In genomic region chr2:98585386-98585785, GRCh38 we compare ENCODE assay signal across 12 cellular contexts. TPM values are rescaled to one million over a fixed set of nuclear protein-coding genes. Genes with fewer than 3 reads are reported as not detected.
DNase-seq lines count a peak whose midpoint lies in the region; ATAC-seq and TF ChIP-seq lines count a peak whose summit lies in the region.
"Had no signal": no experiment of that assay in that cellular context is flagged by ENCODE, and none has a peak within 500 bp of the region (broad histone marks: within the 10 kb centered on the region; RNA-seq: fewer than 3 reads in every experiment).

No MANE protein-coding gene starts in this region.

- ATAC-seq in GM19452 (IDR thresholded peaks at IDR 0.05; ENCODE audit: unreplicated experiment), result no peak

- H3K4me3 ChIP-seq in H7 (ENCODE audit: insufficient read depth, low read depth, low read length), result no peak overlapping the region
- no peak overlapping the region for H3K4me3 ChIP-seq in esophagus muscularis mucosa
- H3K4me3 ChIP-seq: BLaER1 treated with 17β-estradiol and CSF1 and Interleukin-3, amounts not matched to agents 10 nM and 100 nM had no signal

- H3K36me3 ChIP-seq in H7 (replicated peaks; ENCODE audit: control insufficient read depth, insufficient read depth, low read length) (peaks cover 1% of the 10 kb centered on the region; the same call in 1 of the 2 replicates), esophagus muscularis mucosa (peaks cover 0 to 67% (median 51%) of the 10 kb centered on the region in 4 donors)

- no peak overlapping the region for H3K4me3 Mint-ChIP-seq in osteocyte (ENCODE audit: unreplicated experiment)
- H3K4me3 Mint-ChIP-seq: CD4-positive, CD25-positive, alpha-beta regulatory T cell had no signal

- H3K9me3 ChIP-seq in esophagus muscularis mucosa, result no peaks in the 10 kb centered on the region
- H3K9me3 ChIP-seq: BLaER1 treated with 17β-estradiol and CSF1 and Interleukin-3, amounts not matched to agents 10 nM and 100 nM had no signal

- H3K4me1 ChIP-seq in esophagus muscularis mucosa, result peaks cover 0 to 9% (median 4%) of the 10 kb centered on the region in 4 donors

- H3K36me3 Mint-ChIP-seq in osteocyte (ENCODE audit: unreplicated experiment), result peaks cover 22% of the 10 kb centered on the region

- H3K27ac Mint-ChIP-seq in osteocyte (ENCODE audit: unreplicated experiment), result no peak overlapping the region
- H3K27ac Mint-ChIP-seq: CD4-positive, CD25-positive, alpha-beta regulatory T cell had no signal

- H3K9me3 Mint-ChIP-seq in osteocyte (ENCODE audit: unreplicated experiment), result no peaks in the 10 kb centered on the region
- H3K9me3 Mint-ChIP-seq: CD4-positive, CD25-positive, alpha-beta regulatory T cell had no signal

- H3K27me3 ChIP-seq in H7 (ENCODE audit: control insufficient read depth, insufficient read depth, low read length), result no peaks in the 10 kb centered on the region
- H3K27me3 ChIP-seq in esophagus muscularis mucosa, result no peaks in the 10 kb centered on the region
- H3K27me3 ChIP-seq: BLaER1 treated with 17β-estradiol and CSF1 and Interleukin-3, amounts not matched to agents 10 nM and 100 nM had no signal

- WGBS in esophagus muscularis mucosa, result 94% methylated on average over 10 of the region's 10 CpGs

- DNase-seq in activated CD8-positive, alpha-beta memory T cell treated with anti-CD3 and anti-CD28 coated beads for 24 hours, result peak; percentile 48
- no peak for DNase-seq in activated CD8-positive, alpha-beta memory T cell treated with anti-CD3 and anti-CD28 coated beads, Interleukin-2, amount 50 U/mL, for 4 hours
- DNase-seq in H7, result peak; percentile 22
- DNase-seq in esophagus muscularis mucosa (ENCODE audit: extremely low spot score), result peak; percentile 66
- DNase-seq in osteocyte (ENCODE audit: extremely low spot score, unreplicated experiment), result peak; percentile 60
- no peak for DNase-seq in NCI-H345 treated with DMSO at 0.1 percent for 48 hours (lab: John Stamatoyannopoulos, UW; ENCODE audit: unreplicated experiment)
- DNase-seq: ACHN; Calu3; CD4-positive, CD25-positive, alpha-beta regulatory T cell; DMS 273 treated with DMSO at 0.1 percent for 48 hours had no signal

- TF ChIP-seq CTCF in esophagus muscularis mucosa (IDR thresholded peaks at IDR 0.05) (no peak), osteocyte (IDR thresholded peaks at IDR 0.05) (no peak)

- no peaks in the 10 kb centered on the region for H3K4me1 Mint-ChIP-seq in osteocyte (ENCODE audit: unreplicated experiment)

- TF ChIP-seq EP300 in esophagus muscularis mucosa (IDR thresholded peaks at IDR 0.05), result no peak

- H3K27me3 Mint-ChIP-seq in osteocyte (ENCODE audit: unreplicated experiment), result no peaks in the 10 kb centered on the region
- H3K27me3 Mint-ChIP-seq: CD4-positive, CD25-positive, alpha-beta regulatory T cell had no signal

- no peak overlapping the region for H3K27ac ChIP-seq in esophagus muscularis mucosa (replicated peaks in 1 of 4)
- H3K27ac ChIP-seq: BLaER1 treated with 17β-estradiol and CSF1 and Interleukin-3, amounts not matched to agents 10 nM and 100 nM had no signal

- intact Hi-C loops in esophagus muscularis mucosa (cut with DNase I), result no loop called here

- no peak for TF ChIP-seq POLR2A in esophagus muscularis mucosa (IDR thresholded peaks at IDR 0.05; ENCODE audit: low read depth)

RNA-seq across cellular contexts. Expression of gene COA5, which starts 22.9 kb away (rescaled TPM):
- 19.7 and 28.6 TPM in 2 replicates for total RNA-seq in H7 (2014; rRNA removed; shearing (Covaris generic))
- 10 to 100 TPM; 28.3 to 48.2 (median 31.7) TPM for total RNA-seq in esophagus muscularis mucosa
- 26.4 and 33.1 TPM in 2 replicates for total RNA-seq in osteocyte

RNA-seq across cellular contexts. Expression of gene UNC50, which starts 23.0 kb away (rescaled TPM):
- total RNA-seq in H7 (2014; rRNA removed; shearing (Covaris generic)), result 36.3 and 37.1 TPM in 2 replicates
- total RNA-seq in esophagus muscularis mucosa (10 to 100 TPM; 34.0 to 51.4 (median 40.7) TPM), osteocyte (44.3 and 45.7 TPM in 2 replicates)

Comparison
In these comparisons a context has a peak if more than half of its experiments do, and no peak if none do; other contexts are left out.
1. DNase-seq: peak in activated CD8-positive, alpha-beta memory T cell treated with anti-CD3 and anti-CD28 coated beads for 24 hours (single experiment), H7 (single experiment), esophagus muscularis mucosa (single experiment) and osteocyte (single experiment); none in activated CD8-positive, alpha-beta memory T cell treated with anti-CD3 and anti-CD28 coated beads, Interleukin-2, amount 50 U/mL, for 4 hours (single experiment) and NCI-H345 treated with DMSO at 0.1 percent for 48 hours (single experiment).